In the genomic region with DNA sequence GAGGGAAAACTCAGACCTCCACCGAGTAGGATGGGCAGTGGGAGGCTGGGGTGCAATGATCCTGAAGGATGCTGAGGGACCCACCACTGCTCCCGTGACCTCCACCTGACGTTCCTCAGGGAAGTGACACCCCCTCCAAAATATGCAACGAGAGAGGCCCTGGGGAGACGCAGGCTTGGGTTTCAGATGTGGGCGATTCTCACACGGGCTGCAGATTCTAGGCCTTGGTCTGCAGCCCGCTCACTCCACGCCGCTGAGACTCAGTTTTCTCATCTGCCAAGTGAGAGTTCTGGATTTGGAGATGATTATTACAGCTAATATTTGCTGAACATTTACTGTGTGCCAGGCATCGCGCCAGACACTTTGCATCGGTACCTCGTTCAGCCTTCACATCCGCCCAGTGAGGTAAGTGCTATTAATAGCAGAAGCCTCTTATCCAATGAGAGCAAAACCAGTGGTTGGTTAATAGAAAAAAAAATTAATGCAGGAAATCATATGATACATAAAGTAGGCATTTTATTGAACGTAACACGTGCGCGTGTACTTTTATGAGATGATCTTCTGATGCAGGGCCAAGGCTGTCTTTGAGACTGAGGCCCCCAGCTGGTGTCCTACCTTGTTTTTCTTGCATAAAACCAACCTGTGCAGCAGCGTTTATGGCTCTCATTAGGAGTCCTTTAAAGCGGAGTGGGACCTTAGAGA, we compare ENCODE assay signal across 7 cellular contexts.
A peak's percentile ranks its signal among the peaks of the same experiment; 100 is the strongest.
DNase-seq lines count a peak whose midpoint lies in the region; ATAC-seq and TF ChIP-seq lines count a peak whose summit lies in the region.

No MANE protein-coding gene starts in this region.

- H3K27ac Mint-ChIP-seq in naive thymus-derived CD8-positive, alpha-beta T cell: peak overlapping the region in 8 of 10 donors; percentile 95 to 98 (median 96)

- DNase-seq in NCI-H2196 (lab: John Stamatoyannopoulos, UW; ENCODE audit: unreplicated experiment): peak; percentile 90
- DNase-seq in activated effector memory CD4-positive, alpha-beta T cell treated with anti-CD3 and anti-CD28 coated beads, Interleukin-2, amount 50 U/mL, for 16 hours: peak; percentile 87
- peak in 9 of 10 donors; percentile 54 to 86 (median 68) for DNase-seq in naive thymus-derived CD8-positive, alpha-beta T cell
- DNase-seq in G401 (ENCODE audit: low spot score): no peak

- H3K4me3 ChIP-seq in HEK293 (ENCODE audit: low read depth, low read length): no peak overlapping the region

- no peaks in the 10 kb centered on the region for H3K27me3 Mint-ChIP-seq in naive thymus-derived CD8-positive, alpha-beta T cell

- POLR2A ChIA-PET in HEK293 (lab: Yijun Ruan, JAX): interaction anchor here (0.6 kb wide), 1 partner anchor 44 kb away, joined by 3 read pairs; no protein-coding TSS in a partner anchor
- POLR2A ChIA-PET in naive thymus-derived CD8-positive, alpha-beta T cell (lab: Charles Lee): interaction anchor here (0.7 to 8.1 kb wide), 12 partner anchors 9 to 103 kb away, joined by 3 to 107 read pairs (median 6); partner anchors contain the start of gene RUNX3

- H3K4me1 ChIP-seq in HEK293 (ENCODE audit: control insufficient read depth, insufficient read depth, low read length): no peaks in the 10 kb centered on the region

- peak; percentile 75 for TF ChIP-seq POLR2A in GM18505 (IDR thresholded peaks at IDR 0.05; ENCODE audit: borderline replicate concordance, extremely low read depth, insufficient read depth, insufficient read length)

- TF ChIP-seq CTCF in HEK293 (tag by site-specific recombination; IDR thresholded peaks at IDR 0.05): no peak

- ATAC-seq in GM18505 (IDR thresholded peaks at IDR 0.05; ENCODE audit: unreplicated experiment) (peak; percentile 42), HG03045 (IDR thresholded peaks at IDR 0.05; ENCODE audit: unreplicated experiment) (no peak)
- peak; percentile 58 to 88 for ATAC-seq in naive thymus-derived CD8-positive, alpha-beta T cell

- no peaks in the 10 kb centered on the region for H3K36me3 Mint-ChIP-seq in naive thymus-derived CD8-positive, alpha-beta T cell

- CTCF ChIA-PET in HEK293 (lab: Yijun Ruan, JAX): interaction anchor here (0.7 kb wide), 3 partner anchors 21 to 172 kb away, joined by 3 to 4 read pairs (median 3); no protein-coding TSS in a partner anchor

- H3K4me1 Mint-ChIP-seq in naive thymus-derived CD8-positive, alpha-beta T cell: peaks cover 6 to 73% (median 42%) of the 10 kb centered on the region in 4 donors

- in situ Hi-C loops in G401 (cut with HindIII; ENCODE audit: low sequenced_read_pairs): no loop called here

- H3K9me3 Mint-ChIP-seq in naive thymus-derived CD8-positive, alpha-beta T cell: no peaks in the 10 kb centered on the region

- no peaks in the 10 kb centered on the region for H3K9me3 ChIP-seq in HEK293 (ENCODE audit: control insufficient read depth, insufficient read depth, low read depth, low read length)

- H3K27ac ChIP-seq in HEK293 (ENCODE audit: extremely low read depth, low read depth, low read length): no peak overlapping the region

- H3K4me3 Mint-ChIP-seq in naive thymus-derived CD8-positive, alpha-beta T cell: peak overlapping the region; percentile 54 to 81 (median 69)

- no peaks in the 10 kb centered on the region for H3K36me3 ChIP-seq in HEK293 (ENCODE audit: control insufficient read depth in 2 of 2, insufficient read depth in 1 of 2, low read length in 2 of 2)

TF ChIP-seq in HEK293, 187 proteins besides CTCF, POLR2A, EP300 and RAD21:
- peak; percentile 27 for TF ChIP-seq ZIC2 (tag by site-specific recombination; IDR thresholded peaks at IDR 0.05)
- peak; percentile 69 for TF ChIP-seq ZNF664 (tag by site-specific recombination; IDR thresholded peaks at IDR 0.05)
- TF ChIP-seq GLIS1 (tag by site-specific recombination; IDR thresholded peaks at IDR 0.05): peak; percentile 44; the same call in 1 of the 2 replicates
- no peak for TF ChIP-seq HIC1 (tag by site-specific recombination; IDR thresholded peaks at IDR 0.05)
- peak; percentile 49 for TF ChIP-seq ZFHX2 (tag by site-specific recombination; conservative IDR thresholded peaks at IDR 0.05)
- TF ChIP-seq, protein P1, sequence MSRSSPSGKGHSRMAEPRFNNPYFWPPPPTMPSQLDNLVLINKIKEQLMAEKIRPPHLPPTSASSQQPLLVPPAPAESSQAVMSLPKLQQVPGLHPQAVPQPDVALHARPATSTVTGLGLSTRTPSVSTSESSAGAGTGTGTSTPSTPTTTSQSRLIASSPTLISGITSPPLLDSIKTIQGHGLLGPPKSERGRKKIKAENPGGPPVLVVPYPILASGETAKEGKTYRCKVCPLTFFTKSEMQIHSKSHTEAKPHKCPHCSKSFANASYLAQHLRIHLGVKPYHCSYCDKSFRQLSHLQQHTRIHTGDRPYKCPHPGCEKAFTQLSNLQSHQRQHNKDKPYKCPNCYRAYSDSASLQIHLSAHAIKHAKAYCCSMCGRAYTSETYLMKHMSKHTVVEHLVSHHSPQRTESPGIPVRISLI (tag by site-specific recombination; IDR thresholded peaks at IDR 0.05): peak; percentile 43; the same call in 1 of the 2 replicates
- TF ChIP-seq ZNF785 (tag by site-specific recombination; IDR thresholded peaks at IDR 0.05): no peak
